Comparison of ENCODE assay signal across 16 cellular contexts in genomic region chr4:8731364-8731763, GRCh38.
A peak's percentile ranks its signal among the peaks of the same experiment; 100 is the strongest.
DNase-seq lines count a peak whose midpoint lies in the region; ATAC-seq and TF ChIP-seq lines count a peak whose summit lies in the region.
"Had no signal": no experiment of that assay in that cellular context is flagged by ENCODE, and none has a peak within 500 bp of the region (broad histone marks: within the 10 kb centered on the region; RNA-seq: fewer than 3 reads in every experiment).

No MANE protein-coding gene starts in this region.

- TF ChIP-seq EP300 in suprapubic skin (IDR thresholded peaks at IDR 0.05) = no peak

- H3K27ac ChIP-seq in HEK293 (ENCODE audit: extremely low read depth, low read depth, low read length) (no peak overlapping the region), suprapubic skin (no peak overlapping the region), hepatocyte (no peak overlapping the region)
- H3K27ac ChIP-seq: PC-9 had no signal

- intact Hi-C loops in natural killer cell (cut with micrococcal nuclease) = no loop called here

- CTCF ChIA-PET in HEK293 (lab: Yijun Ruan, JAX) = interaction anchor here (1.7 kb wide), 1 partner anchor 187 kb away, joined by 4 read pairs; no protein-coding TSS in a partner anchor

- H3K9me3 ChIP-seq in HEK293 (ENCODE audit: control insufficient read depth, insufficient read depth, low read depth, low read length) (no peaks in the 10 kb centered on the region), suprapubic skin (peaks cover 11% of the 10 kb centered on the region), hepatocyte (ENCODE audit: low read depth) (no peaks in the 10 kb centered on the region)

- H3K4me1 Mint-ChIP-seq in chondrocyte (ENCODE audit: low read depth) = no peaks in the 10 kb centered on the region
- H3K4me1 Mint-ChIP-seq in natural killer cell = peaks cover 0 to 10% of the 10 kb centered on the region in 2 donors
- H3K4me1 Mint-ChIP-seq: CD4-positive, CD25-positive, alpha-beta regulatory T cell; GM23338 had no signal

- no peaks in the 10 kb centered on the region for H3K79me2 ChIP-seq in hepatocyte

- no peaks in the 10 kb centered on the region for H3K9me2 ChIP-seq in hepatocyte (replicated peaks; ENCODE audit: insufficient read depth)

- no peak overlapping the region for H3K4me3 ChIP-seq in HEK293 (ENCODE audit: low read depth, low read length)
- no peak overlapping the region for H3K4me3 ChIP-seq in suprapubic skin
- H3K4me3 ChIP-seq in hepatocyte = no peak overlapping the region
- H3K4me3 ChIP-seq: GM23338, K562, PC-9 had no signal

- POLR2A ChIA-PET in HEK293 (lab: Yijun Ruan, JAX) = no interaction called here

- no peaks in the 10 kb centered on the region for H3K4me1 ChIP-seq in HEK293 (ENCODE audit: control insufficient read depth, insufficient read depth, low read length)
- H3K4me1 ChIP-seq in suprapubic skin = no peaks in the 10 kb centered on the region
- no peaks in the 10 kb centered on the region for H3K4me1 ChIP-seq in hepatocyte (ENCODE audit: insufficient read depth)

- no peak overlapping the region for H3K27ac Mint-ChIP-seq in chondrocyte (ENCODE audit: unreplicated experiment)
- no peak overlapping the region for H3K27ac Mint-ChIP-seq in natural killer cell
- H3K27ac Mint-ChIP-seq: CD4-positive, CD25-positive, alpha-beta regulatory T cell; GM23338 had no signal

- DNase-seq in chondrocyte (ENCODE audit: low spot score) (peak; percentile 67), natural killer cell (peak; percentile 9), suprapubic skin (ENCODE audit: low spot score in 2 of 2) (peak; percentile 40 to 59), NCI-H2171 treated with DMSO at 0.1 percent for 48 hours (lab: John Stamatoyannopoulos, UW) (no peak), hepatocyte (ENCODE audit: low spot score) (no peak), NCI-H1417 treated with DMSO at 0.1 percent for 48 hours (lab: John Stamatoyannopoulos, UW) (no peak)
- DNase-seq: CD4-positive, CD25-positive, alpha-beta regulatory T cell; EL; NCI-H1436 treated with DMSO at 0.1 percent for 48 hours; NCI-H2081; NCI-H510A treated with DMSO at 0.1 percent for 48 hours; NCI-H82; PC-9 had no signal

- H4K20me1 ChIP-seq in hepatocyte (ENCODE audit: insufficient read depth, poor library complexity, severe bottlenecking) = no peaks in the 10 kb centered on the region

- H3K36me3 ChIP-seq in HEK293 (ENCODE audit: control insufficient read depth in 2 of 2, insufficient read depth in 1 of 2, low read length in 2 of 2) (no peaks in the 10 kb centered on the region), suprapubic skin (no peaks in the 10 kb centered on the region), hepatocyte (replicated peaks; ENCODE audit: insufficient read depth, low read depth) (no peaks in the 10 kb centered on the region)

- TF ChIP-seq POLR2A in suprapubic skin (IDR thresholded peaks at IDR 0.05) = no peak

- H3K4me3 Mint-ChIP-seq in chondrocyte (ENCODE audit: unreplicated experiment) = no peak overlapping the region
- no peak overlapping the region for H3K4me3 Mint-ChIP-seq in natural killer cell
- H3K4me3 Mint-ChIP-seq: CD4-positive, CD25-positive, alpha-beta regulatory T cell; GM23338 had no signal

- ATAC-seq in natural killer cell = no peak
- ATAC-seq: GM23338, K562 had no signal

- H3K36me3 Mint-ChIP-seq in chondrocyte (ENCODE audit: low read depth) (no peaks in the 10 kb centered on the region), natural killer cell (no peaks in the 10 kb centered on the region)
- H3K36me3 Mint-ChIP-seq: CD4-positive, CD25-positive, alpha-beta regulatory T cell had no signal

- 89% methylated on average over 3 of the region's 6 CpGs for WGBS in suprapubic skin
- 85% methylated on average over 6 of the region's 6 CpGs for WGBS in hepatocyte (ENCODE audit: low lambda C conversion rate, missing lambda C conversion rate)

- H3K4me2 ChIP-seq in hepatocyte = no peak overlapping the region
- H3K4me2 ChIP-seq: GM23338, PC-9 had no signal

- TF ChIP-seq CTCF in HEK293 (tag by site-specific recombination; IDR thresholded peaks at IDR 0.05) = no peak
- no peak for TF ChIP-seq CTCF in chondrocyte (IDR thresholded peaks at IDR 0.05)
- TF ChIP-seq CTCF in natural killer cell (IDR thresholded peaks at IDR 0.05) = no peak
- no peak for TF ChIP-seq CTCF in suprapubic skin (IDR thresholded peaks at IDR 0.05)
- TF ChIP-seq CTCF in hepatocyte (IDR thresholded peaks at IDR 0.05; ENCODE audit: poor library complexity) = no peak

- no peak overlapping the region for H2AFZ ChIP-seq in hepatocyte
- H2AFZ ChIP-seq: GM23338, PC-9 had no signal

- H3K27me3 Mint-ChIP-seq in chondrocyte (ENCODE audit: low read depth) (peaks cover 7% of the 10 kb centered on the region), natural killer cell (ENCODE audit: low read depth in 2 of 2) (no peaks in the 10 kb centered on the region)
- H3K27me3 Mint-ChIP-seq: CD4-positive, CD25-positive, alpha-beta regulatory T cell had no signal

- H3K9me3 Mint-ChIP-seq in chondrocyte (ENCODE audit: low read depth) = peaks cover 22% of the 10 kb centered on the region
- H3K9me3 Mint-ChIP-seq in natural killer cell = peaks cover 0 to 5% of the 10 kb centered on the region in 2 donors

- H3K27me3 ChIP-seq in suprapubic skin (peaks cover 14% of the 10 kb centered on the region), hepatocyte (no peaks in the 10 kb centered on the region)

TF ChIP-seq in HEK293, 187 proteins besides CTCF, POLR2A, EP300 and RAD21:
- TF ChIP-seq YY2 (tag by site-specific recombination; IDR thresholded peaks at IDR 0.05) (no peak), ZSCAN5A (tag by site-specific recombination; IDR thresholded peaks at IDR 0.05) (no peak), ZBTB6 (tag by site-specific recombination; IDR thresholded peaks at IDR 0.05) (no peak), EGR2 (tag by site-specific recombination; IDR thresholded peaks at IDR 0.05; ENCODE audit: low read depth) (0 out of 2 replicates have a peak, but pooled peaks have one; percentile 51), ZNF10 (tag by site-specific recombination; IDR thresholded peaks at IDR 0.05) (no peak)

Comparison
In these comparisons a context has a peak if more than half of its experiments do, and no peak if none do; other contexts are left out.
1. DNase-seq: peak in chondrocyte (single experiment), natural killer cell (single experiment) and suprapubic skin (2 of 2); none in NCI-H2171 treated with DMSO at 0.1 percent for 48 hours (single experiment), hepatocyte (single experiment) and NCI-H1417 treated with DMSO at 0.1 percent for 48 hours (single experiment).